ENCODE assay signal across 1 cellular context in genomic region chr3:179898024-179898423, GRCh38.
TF ChIP-seq lines count a peak whose summit lies in the region.

No MANE protein-coding gene starts in this region.

TF ChIP-seq in WTC11, 78 proteins besides CTCF, POLR2A, EP300 and RAD21 (continued from another document):
- TF ChIP-seq FOXP4 (CRISPR knock-in tag; IDR thresholded peaks at IDR 0.05) (no peak), ATF2 (CRISPR knock-in tag; IDR thresholded peaks at IDR 0.05; ENCODE audit: borderline replicate concordance, low read depth) (no peak), ATF1 (CRISPR knock-in tag; IDR thresholded peaks at IDR 0.05) (no peak), HMGA2 (CRISPR knock-in tag; IDR thresholded peaks at IDR 0.05) (no peak), JAZF1 (CRISPR knock-in tag; IDR thresholded peaks at IDR 0.05) (no peak)
